ENCODE assay signal across 9 cellular contexts in genomic region chr11:121366970-121367369, GRCh38.
DNase-seq lines count a peak whose midpoint lies in the region; ATAC-seq lines count a peak whose summit lies in the region.
"Had no signal": no experiment of that assay in that cellular context is flagged by ENCODE, and none has a peak within 500 bp of the region (broad histone marks: within the 10 kb centered on the region; RNA-seq: fewer than 3 reads in every experiment).

No MANE protein-coding gene starts in this region.

- DNase-seq in activated T-cell treated with anti-CD3 and anti-CD28 coated beads, Interleukin-2, amount 50 U/mL, for 4 hours = no peak
- DNase-seq in activated T-cell treated with anti-CD3 and anti-CD28 coated beads, Interleukin-2, amount 50 U/mL, for 1 hour = no peak
- no peak for DNase-seq in activated naive CD8-positive, alpha-beta T cell treated with anti-CD3 and anti-CD28 coated beads, Interleukin-2, amount 10 ng/mL, durations not matched to agents 7 days and 5 days
- DNase-seq in stimulated activated naive B cell treated with anti-CD40 and anti-IgM and Interleukin-4, amounts not matched to agents 10 μg/mL and 1 μg/mL and 100 μg/mL, for 72 hours = no peak
- DNase-seq in GOT3 (lab: John Stamatoyannopoulos, UW) (no peak), ACHN (no peak)
- DNase-seq: foreskin keratinocyte had no signal

- in situ Hi-C loops in ACHN (cut with HindIII; ENCODE audit: low pct_ligation_motif_present, low pct_unique_long_range_greater_than_20kb, low sequenced_read_pairs) = no loop called here

- no peak for ATAC-seq in activated T-cell treated with anti-CD3 and anti-CD28 coated beads, Interleukin-2, amount 50 U/mL, for 4 hours
- peak; percentile 12 for ATAC-seq in HG03097 (IDR thresholded peaks at IDR 0.05; ENCODE audit: low FRiP score, unreplicated experiment)
- ATAC-seq in activated naive CD8-positive, alpha-beta T cell treated with anti-CD3 and anti-CD28 coated beads, Interleukin-2, amount 10 ng/mL, durations not matched to agents 7 days and 5 days (ENCODE audit: low read depth) = no peak
- peak in 1 of 2 donors; percentile 26 for ATAC-seq in stimulated activated naive B cell treated with anti-CD40 and anti-IgM and Interleukin-4, amounts not matched to agents 10 μg/mL and 1 μg/mL and 100 μg/mL, for 72 hours (replicated peaks)
- ATAC-seq in HG03565 (IDR thresholded peaks at IDR 0.05; ENCODE audit: unreplicated experiment) = no peak
- ATAC-seq: foreskin keratinocyte had no signal

- H3K27ac Mint-ChIP-seq in activated naive CD8-positive, alpha-beta T cell treated with anti-CD3 and anti-CD28 coated beads, Interleukin-2, amount 10 ng/mL, durations not matched to agents 7 days and 5 days = peak overlapping the region; percentile 89
- peak overlapping the region; percentile 79 for H3K27ac Mint-ChIP-seq in stimulated activated naive B cell treated with anti-CD40 and anti-IgM and Interleukin-4, amounts not matched to agents 10 μg/mL and 1 μg/mL and 100 μg/mL, for 72 hours

- no peaks in the 10 kb centered on the region for H3K9me3 Mint-ChIP-seq in activated T-cell treated with anti-CD3 and anti-CD28 coated beads, Interleukin-2, amount 50 U/mL, for 4 hours
- H3K9me3 Mint-ChIP-seq in activated naive CD8-positive, alpha-beta T cell treated with anti-CD3 and anti-CD28 coated beads, Interleukin-2, amount 10 ng/mL, durations not matched to agents 7 days and 5 days = peaks cover 4% of the 10 kb centered on the region
- peaks cover 2 to 5% of the 10 kb centered on the region in 2 donors for H3K9me3 Mint-ChIP-seq in stimulated activated naive B cell treated with anti-CD40 and anti-IgM and Interleukin-4, amounts not matched to agents 10 μg/mL and 1 μg/mL and 100 μg/mL, for 72 hours

- H3K27me3 Mint-ChIP-seq in activated T-cell treated with anti-CD3 and anti-CD28 coated beads, Interleukin-2, amount 50 U/mL, for 4 hours (ENCODE audit: low read depth) = no peaks in the 10 kb centered on the region
- H3K27me3 Mint-ChIP-seq in activated naive CD8-positive, alpha-beta T cell treated with anti-CD3 and anti-CD28 coated beads, Interleukin-2, amount 10 ng/mL, durations not matched to agents 7 days and 5 days = no peaks in the 10 kb centered on the region
- no peaks in the 10 kb centered on the region for H3K27me3 Mint-ChIP-seq in stimulated activated naive B cell treated with anti-CD40 and anti-IgM and Interleukin-4, amounts not matched to agents 10 μg/mL and 1 μg/mL and 100 μg/mL, for 72 hours

- H3K4me1 Mint-ChIP-seq in activated T-cell treated with anti-CD3 and anti-CD28 coated beads, Interleukin-2, amount 50 U/mL, for 4 hours (ENCODE audit: low read depth) = peaks cover 38% of the 10 kb centered on the region
- H3K4me1 Mint-ChIP-seq in activated naive CD8-positive, alpha-beta T cell treated with anti-CD3 and anti-CD28 coated beads, Interleukin-2, amount 10 ng/mL, durations not matched to agents 7 days and 5 days = peaks cover 20% of the 10 kb centered on the region
- peaks cover 36 to 69% of the 10 kb centered on the region in 2 donors for H3K4me1 Mint-ChIP-seq in stimulated activated naive B cell treated with anti-CD40 and anti-IgM and Interleukin-4, amounts not matched to agents 10 μg/mL and 1 μg/mL and 100 μg/mL, for 72 hours

- H3K36me3 Mint-ChIP-seq in activated T-cell treated with anti-CD3 and anti-CD28 coated beads, Interleukin-2, amount 50 U/mL, for 4 hours (ENCODE audit: insufficient read depth) = peaks cover 2% of the 10 kb centered on the region
- peaks cover 11% of the 10 kb centered on the region for H3K36me3 Mint-ChIP-seq in activated naive CD8-positive, alpha-beta T cell treated with anti-CD3 and anti-CD28 coated beads, Interleukin-2, amount 10 ng/mL, durations not matched to agents 7 days and 5 days
- H3K36me3 Mint-ChIP-seq in stimulated activated naive B cell treated with anti-CD40 and anti-IgM and Interleukin-4, amounts not matched to agents 10 μg/mL and 1 μg/mL and 100 μg/mL, for 72 hours = peaks cover 3 to 4% of the 10 kb centered on the region in 2 donors

- POLR2A ChIA-PET in activated naive CD8-positive, alpha-beta T cell treated with anti-CD3 and anti-CD28 coated beads, Interleukin-2, amount 10 ng/mL, durations not matched to agents 7 days and 5 days (lab: Charles Lee) = interaction anchor here (1.1 kb wide), 2 partner anchors 12 to 74 kb away, joined by 3 to 4 read pairs; partner anchors contain the start of gene SC5D

- H3K4me3 Mint-ChIP-seq in activated T-cell treated with anti-CD3 and anti-CD28 coated beads, Interleukin-2, amount 50 U/mL, for 4 hours = peak overlapping the region; percentile 39
- H3K4me3 Mint-ChIP-seq in activated naive CD8-positive, alpha-beta T cell treated with anti-CD3 and anti-CD28 coated beads, Interleukin-2, amount 10 ng/mL, durations not matched to agents 7 days and 5 days = peak overlapping the region; percentile 81
- H3K4me3 Mint-ChIP-seq in stimulated activated naive B cell treated with anti-CD40 and anti-IgM and Interleukin-4, amounts not matched to agents 10 μg/mL and 1 μg/mL and 100 μg/mL, for 72 hours = peak overlapping the region; percentile 25 to 58
